ENCODE assay signal across 11 cellular contexts in genomic region chr6:7135755-7136154, GRCh38. TPM values are rescaled to one million over a fixed set of nuclear protein-coding genes. Genes with fewer than 3 reads are reported as not detected.
DNase-seq lines count a peak whose midpoint lies in the region; ATAC-seq and TF ChIP-seq lines count a peak whose summit lies in the region.
"Had no signal": no experiment of that assay in that cellular context is flagged by ENCODE, and none has a peak within 500 bp of the region (broad histone marks: within the 10 kb centered on the region; RNA-seq: fewer than 3 reads in every experiment).

No MANE protein-coding gene starts in this region.

- H3K79me2 ChIP-seq in DOHH2 (ENCODE audit: control insufficient read depth, low read length) = peaks cover 83% of the 10 kb centered on the region
- H3K79me2 ChIP-seq in neural progenitor cell (ENCODE audit: low read depth) = peaks cover 55% of the 10 kb centered on the region

- peaks cover 58% of the 10 kb centered on the region for H3K4me1 Mint-ChIP-seq in HFFc6 (ENCODE audit: low read depth)
- H3K4me1 Mint-ChIP-seq in WTC11 = peaks cover 66% of the 10 kb centered on the region
- H3K4me1 Mint-ChIP-seq in neural progenitor cell = peaks cover 39% of the 10 kb centered on the region

- H3K4me1 ChIP-seq in DOHH2 (ENCODE audit: control insufficient read depth, low read length) (peaks cover 70% of the 10 kb centered on the region), neural progenitor cell (peaks cover 36% of the 10 kb centered on the region)

- H3K4me2 ChIP-seq in DOHH2 (ENCODE audit: low read length) (peak overlapping the region; percentile 7; the same call in 1 of the 2 replicates), neural progenitor cell (peak overlapping the region; percentile 26)

- H4K20me1 ChIP-seq in DOHH2 (ENCODE audit: control insufficient read depth, insufficient read depth, low read depth, low read length) = peaks cover 12% of the 10 kb centered on the region; the same call in 1 of the 2 replicates
- peaks cover 67% of the 10 kb centered on the region for H4K20me1 ChIP-seq in neural progenitor cell (ENCODE audit: low read depth)

- H2AFZ ChIP-seq in neural progenitor cell (replicated peaks) = no peak overlapping the region

- no peak for TF ChIP-seq POLR2A in lower leg skin (IDR thresholded peaks at IDR 0.05)

- ATAC-seq in WTC11 (no peak), HG03045 (IDR thresholded peaks at IDR 0.05; ENCODE audit: unreplicated experiment) (no peak)

- H3F3A ChIP-seq in DOHH2 (ENCODE audit: control insufficient read depth, insufficient read depth) = peaks cover 8% of the 10 kb centered on the region; the same call in 1 of the 2 replicates
- H3F3A ChIP-seq in neural progenitor cell (ENCODE audit: low read depth) = peaks cover 32% of the 10 kb centered on the region

- no peak overlapping the region for H3K27ac ChIP-seq in DOHH2 (ENCODE audit: low read depth, low read length)
- no peak overlapping the region for H3K27ac ChIP-seq in neural progenitor cell

- no peak overlapping the region for H3K4me3 ChIP-seq in DOHH2 (ENCODE audit: low read length)
- H3K4me3 ChIP-seq in neural progenitor cell = no peak overlapping the region
- H3K4me3 ChIP-seq in lower leg skin (ENCODE audit: low read depth, poor library complexity, severe bottlenecking) = no peak overlapping the region

- DNase-seq in HFFc6 (no peak), WTC11 (ENCODE audit: low spot score) (no peak), neural progenitor cell (ENCODE audit: low spot score) (no peak), ecto neural progenitor cell (ENCODE audit: low spot score) (no peak), lower leg skin (ENCODE audit: low spot score in 2 of 2) (no peak), NCI-H1105 treated with DMSO at 0.1 percent for 48 hours (lab: John Stamatoyannopoulos, UW) (no peak)
- DNase-seq: activated CD4-positive, alpha-beta T cell treated with anti-CD3 and anti-CD28 coated beads for 48 hours; C1 segment of cervical spinal cord; natural killer cell had no signal

- H3K4me3 Mint-ChIP-seq in HFFc6 = no peak overlapping the region
- H3K4me3 Mint-ChIP-seq in WTC11 = no peak overlapping the region
- no peak overlapping the region for H3K4me3 Mint-ChIP-seq in neural progenitor cell
- H3K4me3 Mint-ChIP-seq: natural killer cell had no signal

- H3K27ac Mint-ChIP-seq in HFFc6 (peak overlapping the region; percentile 18; the same call in 1 of the 2 replicates), WTC11 (peak overlapping the region; percentile 57; the same call in 1 of the 2 replicates), neural progenitor cell (no peak overlapping the region)

- H3K9me3 Mint-ChIP-seq in HFFc6 = no peaks in the 10 kb centered on the region
- H3K9me3 Mint-ChIP-seq in WTC11 = no peaks in the 10 kb centered on the region
- no peaks in the 10 kb centered on the region for H3K9me3 Mint-ChIP-seq in neural progenitor cell
- H3K9me3 Mint-ChIP-seq: natural killer cell had no signal

- no peaks in the 10 kb centered on the region for H3K27me3 ChIP-seq in DOHH2 (ENCODE audit: control insufficient read depth, low read length)
- H3K27me3 ChIP-seq in neural progenitor cell = peaks cover 9% of the 10 kb centered on the region

- POLR2A ChIA-PET in WTC11 (lab: Charles Lee) = interaction anchor here (1.0 kb wide), 1 partner anchor 9 kb away, joined by 4 read pairs; no protein-coding TSS in a partner anchor

- peaks cover 5% of the 10 kb centered on the region; the same call in 1 of the 2 replicates for H3K36me3 Mint-ChIP-seq in HFFc6 (ENCODE audit: low read depth)
- no peaks in the 10 kb centered on the region for H3K36me3 Mint-ChIP-seq in WTC11
- no peaks in the 10 kb centered on the region for H3K36me3 Mint-ChIP-seq in neural progenitor cell
- H3K36me3 Mint-ChIP-seq: natural killer cell had no signal

- H3K9me3 ChIP-seq in DOHH2 (ENCODE audit: control insufficient read depth, insufficient read depth, low read length) (no peaks in the 10 kb centered on the region), neural progenitor cell (ENCODE audit: low read depth) (no peaks in the 10 kb centered on the region)

- no peaks in the 10 kb centered on the region; the same call in 1 of the 2 replicates for H3K27me3 Mint-ChIP-seq in HFFc6 (ENCODE audit: insufficient read depth)
- no peaks in the 10 kb centered on the region for H3K27me3 Mint-ChIP-seq in WTC11 (ENCODE audit: low read depth)
- peaks cover 4% of the 10 kb centered on the region for H3K27me3 Mint-ChIP-seq in neural progenitor cell (ENCODE audit: insufficient read depth, low read depth)

- H3K9me2 ChIP-seq in DOHH2 (replicated peaks; ENCODE audit: control insufficient read depth, low read length) = no peaks in the 10 kb centered on the region

- no peak overlapping the region for H3K9ac ChIP-seq in neural progenitor cell

- H3K36me3 ChIP-seq in DOHH2 (ENCODE audit: control insufficient read depth, low read length) (0 out of 2 replicates have a peak, but pooled peaks cover 3% of the 10 kb centered on the region), neural progenitor cell (no peaks in the 10 kb centered on the region)

- CTCF ChIA-PET in WTC11 (lab: Charles Lee) = no interaction called here

- intact Hi-C loops in lower leg skin (cut with DNase I; ENCODE audit: low total_unique reads) = no loop called here

- TF ChIP-seq CTCF in DOHH2 (IDR thresholded peaks at IDR 0.05; ENCODE audit: low read depth, low read length, poor library complexity, severe bottlenecking) = no peak
- no peak for TF ChIP-seq CTCF in HFFc6 (IDR thresholded peaks at IDR 0.05)
- TF ChIP-seq CTCF in WTC11 (IDR thresholded peaks at IDR 0.05) = no peak
- TF ChIP-seq CTCF in neural progenitor cell (IDR thresholded peaks at IDR 0.05) = no peak
- TF ChIP-seq CTCF in lower leg skin (IDR thresholded peaks at IDR 0.05) = no peak

TF ChIP-seq in WTC11, 78 proteins besides CTCF, POLR2A, EP300 and RAD21 (continues in another document):
- TF ChIP-seq EMX1 (CRISPR knock-in tag; IDR thresholded peaks at IDR 0.05) = no peak
- TF ChIP-seq SMAD4 (CRISPR knock-in tag; IDR thresholded peaks at IDR 0.05) = no peak
- TF ChIP-seq, protein P1, sequence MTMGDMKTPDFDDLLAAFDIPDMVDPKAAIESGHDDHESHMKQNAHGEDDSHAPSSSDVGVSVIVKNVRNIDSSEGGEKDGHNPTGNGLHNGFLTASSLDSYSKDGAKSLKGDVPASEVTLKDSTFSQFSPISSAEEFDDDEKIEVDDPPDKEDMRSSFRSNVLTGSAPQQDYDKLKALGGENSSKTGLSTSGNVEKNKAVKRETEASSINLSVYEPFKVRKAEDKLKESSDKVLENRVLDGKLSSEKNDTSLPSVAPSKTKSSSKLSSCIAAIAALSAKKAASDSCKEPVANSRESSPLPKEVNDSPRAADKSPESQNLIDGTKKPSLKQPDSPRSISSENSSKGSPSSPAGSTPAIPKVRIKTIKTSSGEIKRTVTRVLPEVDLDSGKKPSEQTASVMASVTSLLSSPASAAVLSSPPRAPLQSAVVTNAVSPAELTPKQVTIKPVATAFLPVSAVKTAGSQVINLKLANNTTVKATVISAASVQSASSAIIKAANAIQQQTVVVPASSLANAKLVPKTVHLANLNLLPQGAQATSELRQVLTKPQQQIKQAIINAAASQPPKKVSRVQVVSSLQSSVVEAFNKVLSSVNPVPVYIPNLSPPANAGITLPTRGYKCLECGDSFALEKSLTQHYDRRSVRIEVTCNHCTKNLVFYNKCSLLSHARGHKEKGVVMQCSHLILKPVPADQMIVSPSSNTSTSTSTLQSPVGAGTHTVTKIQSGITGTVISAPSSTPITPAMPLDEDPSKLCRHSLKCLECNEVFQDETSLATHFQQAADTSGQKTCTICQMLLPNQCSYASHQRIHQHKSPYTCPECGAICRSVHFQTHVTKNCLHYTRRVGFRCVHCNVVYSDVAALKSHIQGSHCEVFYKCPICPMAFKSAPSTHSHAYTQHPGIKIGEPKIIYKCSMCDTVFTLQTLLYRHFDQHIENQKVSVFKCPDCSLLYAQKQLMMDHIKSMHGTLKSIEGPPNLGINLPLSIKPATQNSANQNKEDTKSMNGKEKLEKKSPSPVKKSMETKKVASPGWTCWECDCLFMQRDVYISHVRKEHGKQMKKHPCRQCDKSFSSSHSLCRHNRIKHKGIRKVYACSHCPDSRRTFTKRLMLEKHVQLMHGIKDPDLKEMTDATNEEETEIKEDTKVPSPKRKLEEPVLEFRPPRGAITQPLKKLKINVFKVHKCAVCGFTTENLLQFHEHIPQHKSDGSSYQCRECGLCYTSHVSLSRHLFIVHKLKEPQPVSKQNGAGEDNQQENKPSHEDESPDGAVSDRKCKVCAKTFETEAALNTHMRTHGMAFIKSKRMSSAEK (CRISPR knock-in tag; IDR thresholded peaks at IDR 0.05; ENCODE audit: borderline replicate concordance) = no peak
- TF ChIP-seq ZBTB43 (CRISPR knock-in tag; IDR thresholded peaks at IDR 0.05) = no peak
- TF ChIP-seq, protein P2, sequence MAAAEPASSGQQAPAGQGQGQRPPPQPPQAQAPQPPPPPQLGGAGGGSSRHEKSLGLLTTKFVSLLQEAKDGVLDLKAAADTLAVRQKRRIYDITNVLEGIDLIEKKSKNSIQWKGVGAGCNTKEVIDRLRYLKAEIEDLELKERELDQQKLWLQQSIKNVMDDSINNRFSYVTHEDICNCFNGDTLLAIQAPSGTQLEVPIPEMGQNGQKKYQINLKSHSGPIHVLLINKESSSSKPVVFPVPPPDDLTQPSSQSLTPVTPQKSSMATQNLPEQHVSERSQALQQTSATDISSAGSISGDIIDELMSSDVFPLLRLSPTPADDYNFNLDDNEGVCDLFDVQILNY (CRISPR knock-in tag; IDR thresholded peaks at IDR 0.05) = no peak
- no peak for TF ChIP-seq NR1H2 (CRISPR knock-in tag; IDR thresholded peaks at IDR 0.05)
- no peak for TF ChIP-seq IRF2 (CRISPR knock-in tag; IDR thresholded peaks at IDR 0.05; ENCODE audit: borderline replicate concordance, low read depth)
- no peak for TF ChIP-seq RELA (CRISPR knock-in tag; IDR thresholded peaks at IDR 0.05; ENCODE audit: borderline replicate concordance)
- TF ChIP-seq GTF2I (CRISPR knock-in tag; conservative IDR thresholded peaks at IDR 0.05) = no peak
- no peak for TF ChIP-seq RORB (CRISPR knock-in tag; IDR thresholded peaks at IDR 0.05)
- no peak for TF ChIP-seq SMAD3 (CRISPR knock-in tag; IDR thresholded peaks at IDR 0.05; ENCODE audit: borderline replicate concordance)
- no peak for TF ChIP-seq ZNF423 (CRISPR knock-in tag; IDR thresholded peaks at IDR 0.05)

RNA-seq across cellular contexts. Expression of gene RREB1, which starts 28.0 kb away (rescaled TPM):
- total RNA-seq in HFFc6 (2021; fragmentation: NEBNext Ultra II Directional; extraction: Animal tissue kit (Norgen Biotek cat#: 25700)) = 10 to 100 TPM; 17.5 to 23.5 (median 20.1) TPM
- total RNA-seq in WTC11 (2021) (38.5 to 39.4 TPM (median 39.4 TPM) in 3 replicates), neural progenitor cell (ENCODE audit: low replicate concordance) (12.1 and 13.1 TPM in 2 replicates), lower leg skin (10 to 100 TPM; 40.8 to 68.6 (median 54.4) TPM)
